20 cellular contexts compared by ENCODE assay signal in the genomic region with DNA sequence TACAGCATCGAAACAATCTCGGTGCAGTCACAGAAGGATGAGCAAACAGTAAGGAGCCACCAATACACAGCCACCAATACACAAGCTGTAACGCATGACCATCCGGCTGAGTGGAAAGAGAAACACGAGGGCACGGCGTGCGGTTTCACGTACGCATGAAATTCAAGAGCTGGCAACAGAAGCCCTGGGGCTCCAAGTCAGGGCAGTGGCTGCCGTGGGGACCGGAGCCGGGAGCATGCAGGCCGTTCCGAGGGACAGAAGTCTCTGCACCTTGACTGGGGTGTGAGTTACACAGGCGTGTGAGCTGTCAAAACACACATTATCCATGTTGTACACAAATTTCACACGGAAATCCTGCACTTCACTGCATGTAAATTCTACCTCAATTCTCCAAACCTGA. TPM values are rescaled to one million over a fixed set of nuclear protein-coding genes. Genes with fewer than 3 reads are reported as not detected.
DNase-seq lines count a peak whose midpoint lies in the region; ATAC-seq and TF ChIP-seq lines count a peak whose summit lies in the region.
"Had no signal": no experiment of that assay in that cellular context is flagged by ENCODE, and none has a peak within 500 bp of the region (broad histone marks: within the 10 kb centered on the region; RNA-seq: fewer than 3 reads in every experiment).

No MANE protein-coding gene starts in this region.

- peak overlapping the region; percentile 56 for H3K27ac Mint-ChIP-seq in CD8-positive, alpha-beta T cell
- no peak overlapping the region for H3K27ac Mint-ChIP-seq in endodermal cell
- no peak overlapping the region for H3K27ac Mint-ChIP-seq in activated naive CD8-positive, alpha-beta T cell treated with anti-CD3 and anti-CD28 coated beads, Interleukin-2, amount 50 U/mL, for 24 hours
- H3K27ac Mint-ChIP-seq: B cell, GM23338, HFFc6 had no signal

- H3K4me1 ChIP-seq in CD8-positive, alpha-beta T cell (ENCODE audit: insufficient read depth, low read length): peaks cover 29% of the 10 kb centered on the region
- H3K4me1 ChIP-seq in endodermal cell (ENCODE audit: control insufficient read depth, insufficient read depth, low read length) (no peaks in the 10 kb centered on the region), sigmoid colon (no peaks in the 10 kb centered on the region), SJCRH30 (no peaks in the 10 kb centered on the region)

- H3K4me3 ChIP-seq in CD8-positive, alpha-beta T cell (ENCODE audit: low read depth, low read length): no peak overlapping the region
- H3K4me3 ChIP-seq in endodermal cell (ENCODE audit: low read length): no peak overlapping the region
- no peak overlapping the region for H3K4me3 ChIP-seq in sigmoid colon
- H3K4me3 ChIP-seq in SJCRH30: no peak overlapping the region
- H3K4me3 ChIP-seq: BLaER1 treated with 17β-estradiol and CSF1 and Interleukin-3, amounts not matched to agents 10 nM and 100 nM; GM23338 had no signal

- H3K36me3 ChIP-seq in CD8-positive, alpha-beta T cell (ENCODE audit: insufficient read depth, low read length): no peaks in the 10 kb centered on the region
- H3K36me3 ChIP-seq in endodermal cell (ENCODE audit: control insufficient read depth, insufficient read depth, low read length) (no peaks in the 10 kb centered on the region), sigmoid colon (no peaks in the 10 kb centered on the region), SJCRH30 (no peaks in the 10 kb centered on the region)

- no peaks in the 10 kb centered on the region for H3K9me3 Mint-ChIP-seq in CD8-positive, alpha-beta T cell
- H3K9me3 Mint-ChIP-seq in endodermal cell: peaks cover 9% of the 10 kb centered on the region
- H3K9me3 Mint-ChIP-seq in activated naive CD8-positive, alpha-beta T cell treated with anti-CD3 and anti-CD28 coated beads, Interleukin-2, amount 50 U/mL, for 24 hours: no peaks in the 10 kb centered on the region
- H3K9me3 Mint-ChIP-seq: CD8-positive, alpha-beta memory T cell; HFFc6 had no signal

- WGBS in endodermal cell (ENCODE audit: insufficient coverage in 1 of 2, insufficient read length in 1 of 2), 2 experiments: 91 to 92% methylated on average over 14 to 17 of the region's 17 CpGs
- WGBS in sigmoid colon, 2 donors: 92 to 97% methylated on average over 17 of the region's 17 CpGs

- intact Hi-C loops in CD8-positive, alpha-beta T cell (cut with DNase I, micrococcal nuclease): loop anchor here in 1 of 2 experiments (10.0 kb wide), 2 partner anchors 64 to 244 kb away; no protein-coding TSS in a partner anchor
- intact Hi-C loops in sigmoid colon (cut with DNase I): no loop called here

- H3K27me3 ChIP-seq in CD8-positive, alpha-beta T cell (ENCODE audit: insufficient read depth, low read length): no peaks in the 10 kb centered on the region
- no peaks in the 10 kb centered on the region for H3K27me3 ChIP-seq in endodermal cell (ENCODE audit: control insufficient read depth, insufficient read depth, low read length, poor library complexity, severe bottlenecking)
- no peaks in the 10 kb centered on the region for H3K27me3 ChIP-seq in sigmoid colon
- no peaks in the 10 kb centered on the region for H3K27me3 ChIP-seq in SJCRH30
- H3K27me3 ChIP-seq: BLaER1 treated with 17β-estradiol and CSF1 and Interleukin-3, amounts not matched to agents 10 nM and 100 nM had no signal

- H3K4me3 Mint-ChIP-seq in CD8-positive, alpha-beta T cell: no peak overlapping the region
- H3K4me3 Mint-ChIP-seq in endodermal cell: no peak overlapping the region
- no peak overlapping the region for H3K4me3 Mint-ChIP-seq in activated naive CD8-positive, alpha-beta T cell treated with anti-CD3 and anti-CD28 coated beads, Interleukin-2, amount 50 U/mL, for 24 hours
- H3K4me3 Mint-ChIP-seq: B cell; CD8-positive, alpha-beta memory T cell; GM23338; HFFc6 had no signal

- TF ChIP-seq CTCF in CD8-positive, alpha-beta T cell (IDR thresholded peaks at IDR 0.05): no peak
- TF ChIP-seq CTCF in endodermal cell (conservative IDR thresholded peaks at IDR 0.05) (no peak), sigmoid colon (IDR thresholded peaks at IDR 0.05) (no peak)

- no peak overlapping the region for H3K27ac ChIP-seq in CD8-positive, alpha-beta T cell (ENCODE audit: low read depth, low read length)
- H3K27ac ChIP-seq in endodermal cell (ENCODE audit: low read depth, low read length) (no peak overlapping the region), sigmoid colon (no peak overlapping the region), SJCRH30 (no peak overlapping the region)
- H3K27ac ChIP-seq: BLaER1 treated with 17β-estradiol and CSF1 and Interleukin-3, amounts not matched to agents 10 nM and 100 nM had no signal

- CTCF ChIA-PET in CD8-positive, alpha-beta T cell (lab: Charles Lee): interaction anchor here (1.1 kb wide), 1 partner anchor 17 kb away, joined by 3 read pairs; no protein-coding TSS in a partner anchor

- no peak overlapping the region for H3K9ac ChIP-seq in endodermal cell (ENCODE audit: extremely low read depth, low read length, poor library complexity, severe bottlenecking)
- H3K9ac ChIP-seq: BLaER1 treated with 17β-estradiol and CSF1 and Interleukin-3, amounts not matched to agents 10 nM and 100 nM had no signal

- peaks cover 35% of the 10 kb centered on the region for H3K4me1 Mint-ChIP-seq in CD8-positive, alpha-beta T cell (ENCODE audit: low read depth)
- H3K4me1 Mint-ChIP-seq in endodermal cell: peaks cover 4% of the 10 kb centered on the region
- H3K4me1 Mint-ChIP-seq in activated naive CD8-positive, alpha-beta T cell treated with anti-CD3 and anti-CD28 coated beads, Interleukin-2, amount 50 U/mL, for 24 hours: peaks cover 25% of the 10 kb centered on the region
- H3K4me1 Mint-ChIP-seq: B cell had no signal

- DNase-seq in CD8-positive, alpha-beta T cell: no peak
- DNase-seq in endodermal cell (peak; percentile 29), left lobe of liver (ENCODE audit: low spot score) (peak; percentile 42), sigmoid colon (peak; percentile 44), SJCRH30 (no peak), RPMI8226 (no peak), NCI-H2171 (lab: John Stamatoyannopoulos, UW) (no peak)
- no peak for DNase-seq in activated naive CD8-positive, alpha-beta T cell treated with anti-CD3 and anti-CD28 coated beads, Interleukin-2, amount 50 U/mL, for 24 hours
- DNase-seq: COR-L47, DMS 273 treated with DMSO at 0.1 percent for 48 hours, DMS53, DND-41, EL, HFFc6, IMR-90 had no signal

- TF ChIP-seq POLR2A in sigmoid colon (IDR thresholded peaks at IDR 0.05): no peak

- TF ChIP-seq EP300 in sigmoid colon (IDR thresholded peaks at IDR 0.05): no peak

- no peak for ATAC-seq in CD8-positive, alpha-beta T cell
- ATAC-seq in left lobe of liver: no peak
- ATAC-seq in activated naive CD8-positive, alpha-beta T cell treated with anti-CD3 and anti-CD28 coated beads, Interleukin-2, amount 50 U/mL, for 24 hours: no peak
- ATAC-seq: GM23338, HCT116 had no signal

- no peaks in the 10 kb centered on the region for H3K27me3 Mint-ChIP-seq in CD8-positive, alpha-beta T cell (ENCODE audit: low read depth)
- H3K27me3 Mint-ChIP-seq in endodermal cell (ENCODE audit: insufficient read depth): no peaks in the 10 kb centered on the region
- H3K27me3 Mint-ChIP-seq in activated naive CD8-positive, alpha-beta T cell treated with anti-CD3 and anti-CD28 coated beads, Interleukin-2, amount 50 U/mL, for 24 hours: peaks cover 5% of the 10 kb centered on the region
- H3K27me3 Mint-ChIP-seq: B cell had no signal

- peaks cover 26% of the 10 kb centered on the region for H3K36me3 Mint-ChIP-seq in CD8-positive, alpha-beta T cell
- peaks cover 36% of the 10 kb centered on the region for H3K36me3 Mint-ChIP-seq in endodermal cell (ENCODE audit: low read depth)
- H3K36me3 Mint-ChIP-seq in activated naive CD8-positive, alpha-beta T cell treated with anti-CD3 and anti-CD28 coated beads, Interleukin-2, amount 50 U/mL, for 24 hours (ENCODE audit: low read depth): peaks cover 12% of the 10 kb centered on the region

- no peaks in the 10 kb centered on the region for H3K9me3 ChIP-seq in CD8-positive, alpha-beta T cell (ENCODE audit: low read length)
- H3K9me3 ChIP-seq in endodermal cell (ENCODE audit: control insufficient read depth, low read length) (no peaks in the 10 kb centered on the region), sigmoid colon (no peaks in the 10 kb centered on the region), SJCRH30 (replicated peaks) (peaks cover 9% of the 10 kb centered on the region)

- POLR2A ChIA-PET in CD8-positive, alpha-beta T cell (lab: Charles Lee): no interaction called here

RNA-seq across cellular contexts. Expression of gene METRNL, which starts 50.6 kb away (rescaled TPM):
- 100 to 1,000 TPM; 153 to 158 TPM for total RNA-seq in CD8-positive, alpha-beta T cell
- 10 to 100 TPM in 1 of 2 donors, 1 to 10 TPM in 1; 7.3 to 10.3 TPM for total RNA-seq in endodermal cell
- 17.8 TPM for polyA plus RNA-seq in endodermal cell (2013, experiment 1 of 2)
- 16.6 TPM for polyA plus RNA-seq in endodermal cell (2013, experiment 2 of 2)
- 4.7 TPM for total RNA-seq in left lobe of liver
- 10 to 100 TPM; 26.8 to 53.6 (median 29.8) TPM for total RNA-seq in sigmoid colon
- polyA plus RNA-seq in sigmoid colon: 100 to 1,000 TPM in 1 of 3 donors, 10 to 100 TPM in 2; 93.1 to 116 (median 99.6) TPM
- 46.2 and 49.7 TPM in 2 replicates for total RNA-seq in SJCRH30 (2014; rRNA removed; shearing (Covaris generic))

Comparison
In these comparisons a context has a peak if more than half of its experiments do, and no peak if none do; other contexts are left out.
1. DNase-seq: peak in endodermal cell (single experiment), left lobe of liver (single experiment) and sigmoid colon (single experiment); none in CD8-positive, alpha-beta T cell (0 of 7), activated naive CD8-positive, alpha-beta T cell treated with anti-CD3 and anti-CD28 coated beads, Interleukin-2, amount 50 U/mL, for 24 hours (single experiment), SJCRH30 (0 of 2), RPMI8226 (single experiment) and NCI-H2171 (single experiment).